17 cellular contexts compared by ENCODE assay signal in the genomic region with DNA sequence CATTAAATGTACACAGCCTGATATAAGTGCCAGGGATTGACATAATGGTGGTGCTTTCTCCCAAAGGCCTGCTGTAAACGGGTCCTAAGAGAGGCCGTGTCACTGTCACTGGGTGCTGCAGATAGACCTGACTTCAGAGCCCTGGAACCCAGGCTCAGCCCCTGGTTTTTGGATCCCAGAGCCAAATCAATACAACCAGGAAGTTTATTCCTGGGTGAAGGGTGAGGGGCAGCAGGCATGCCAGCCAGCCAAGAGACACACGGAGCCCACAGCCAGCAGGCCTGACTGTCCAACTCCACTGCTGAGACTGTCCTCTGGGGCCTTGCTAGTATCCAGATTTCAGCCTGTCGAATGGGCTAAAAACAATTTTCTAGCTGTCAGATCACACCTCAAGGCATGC. TPM values are rescaled to one million over a fixed set of nuclear protein-coding genes. Genes with fewer than 3 reads are reported as not detected.
DNase-seq lines count a peak whose midpoint lies in the region; ATAC-seq and TF ChIP-seq lines count a peak whose summit lies in the region.
"Had no signal": no experiment of that assay in that cellular context is flagged by ENCODE, and none has a peak within 500 bp of the region (broad histone marks: within the 10 kb centered on the region; RNA-seq: fewer than 3 reads in every experiment).

No MANE protein-coding gene starts in this region.

- POLR2A ChIA-PET in MCF 10A (lab: Yijun Ruan, JAX): interaction anchor here (1.7 to 17.8 kb wide), 6 partner anchors 8 to 122 kb away, joined by 9 to 1351 read pairs (median 85); a partner anchor contains a TSS

- no peak overlapping the region for H3K9ac ChIP-seq in mammary epithelial cell (ENCODE audit: insufficient read depth, low read length)

- DNase-seq in MCF 10A (ENCODE audit: unreplicated experiment) (no peak), mammary epithelial cell (no peak), dorsolateral prefrontal cortex (no peak), neural crest cell (ENCODE audit: low read depth, low spot score) (no peak), upper lobe of left lung (no peak), OCI-M2 (lab: John Stamatoyannopoulos, UW; ENCODE audit: unreplicated experiment) (no peak)
- no peak for DNase-seq in NK-92 treated with Interleukin-12 subunit alpha and Interleukin-12 subunit beta, amount 100 ng/mL, for 24 hours (lab: John Stamatoyannopoulos, UW)
- DNase-seq: activated gamma-delta T cell, cerebellar nuclear complex, DMS153, midbrain, NCI-H1092 treated with DMSO at 0.1 percent for 48 hours had no signal

- ATAC-seq in upper lobe of left lung (ENCODE audit: low FRiP score in 2 of 2) (no peak), GM19467 (IDR thresholded peaks at IDR 0.05; ENCODE audit: unreplicated experiment) (no peak)
- ATAC-seq: esophagus mucosa had no signal

- no peak overlapping the region for H2AFZ ChIP-seq in mammary epithelial cell (ENCODE audit: low read depth, low read length)

- H3K4me1 Mint-ChIP-seq in MCF 10A (ENCODE audit: insufficient read depth, unreplicated experiment) (peaks cover 61% of the 10 kb centered on the region), neural crest cell (peaks cover 68% of the 10 kb centered on the region)

- H3K9me3 ChIP-seq in mammary epithelial cell (replicated peaks; ENCODE audit: insufficient read depth, low read length) (no peaks in the 10 kb centered on the region), upper lobe of left lung (no peaks in the 10 kb centered on the region)

- H3K4me3 Mint-ChIP-seq in MCF 10A (ENCODE audit: unreplicated experiment) (peak overlapping the region; percentile 77), neural crest cell (peak overlapping the region; percentile 38)
- H3K4me3 Mint-ChIP-seq: T-helper 2 cell treated with Interferon-gamma antibody and Interleukin-4, amounts not matched to agents 5 μg/mL and 100 μg/mL, for 36 hours had no signal

- TF ChIP-seq CTCF in MCF 10A (IDR thresholded peaks at IDR 0.05; ENCODE audit: unreplicated experiment) (no peak), mammary epithelial cell (conservative IDR thresholded peaks at IDR 0.05 in 1 of 2, IDR thresholded peaks at IDR 0.05 in 1 of 2; ENCODE audit: extremely low read depth in 1 of 2, insufficient read depth in 1 of 2, low read depth in 1 of 2, low read length in 2 of 2) (no peak), dorsolateral prefrontal cortex (IDR thresholded peaks at IDR 0.05 in 54 of 56, conservative IDR thresholded peaks at IDR 0.05 in 2 of 56; ENCODE audit: low read depth in 1 of 56, partially characterized antibody in 56 of 56) (no peak), neural crest cell (conservative IDR thresholded peaks at IDR 0.05) (no peak), upper lobe of left lung (IDR thresholded peaks at IDR 0.05) (no peak)

- H3K9me3 Mint-ChIP-seq in MCF 10A (ENCODE audit: unreplicated experiment) (no peaks in the 10 kb centered on the region), neural crest cell (no peaks in the 10 kb centered on the region)
- H3K9me3 Mint-ChIP-seq: T-helper 2 cell treated with Interferon-gamma antibody and Interleukin-4, amounts not matched to agents 5 μg/mL and 100 μg/mL, for 36 hours had no signal

- H3K36me3 Mint-ChIP-seq in MCF 10A (ENCODE audit: insufficient read depth, unreplicated experiment): peaks cover 5% of the 10 kb centered on the region
- H3K36me3 Mint-ChIP-seq in neural crest cell (ENCODE audit: low read depth): no peaks in the 10 kb centered on the region

- no peak for TF ChIP-seq EP300 in upper lobe of left lung (IDR thresholded peaks at IDR 0.05)

- H3K36me3 ChIP-seq in mammary epithelial cell (ENCODE audit: insufficient read depth, low read length): no peaks in the 10 kb centered on the region
- no peaks in the 10 kb centered on the region for H3K36me3 ChIP-seq in upper lobe of left lung

- TF ChIP-seq POLR2A in upper lobe of left lung (IDR thresholded peaks at IDR 0.05): no peak

- H3K79me2 ChIP-seq in mammary epithelial cell (ENCODE audit: insufficient read depth, low read length): no peaks in the 10 kb centered on the region

- BruUV-seq in MCF 10A (replicated peaks; lab: Mats Ljungman, UMichigan): no TSS peak
- no TSS peak for BruUV-seq in mammary epithelial cell (replicated peaks; lab: Mats Ljungman, UMichigan)

- no peak overlapping the region for H3K4me2 ChIP-seq in mammary epithelial cell (ENCODE audit: insufficient read depth, low read depth, low read length)

- WGBS in mammary epithelial cell (ENCODE audit: low coverage, missing lambda C conversion rate): 97% methylated on average over 4 of the region's 4 CpGs
- 91 to 92% methylated on average over 4 of the region's 4 CpGs for WGBS in upper lobe of left lung, 2 donors

- H3K27me3 Mint-ChIP-seq in MCF 10A (ENCODE audit: insufficient read depth, unreplicated experiment) (no peaks in the 10 kb centered on the region), neural crest cell (ENCODE audit: low read depth) (no peaks in the 10 kb centered on the region)

- intact Hi-C loops in MCF 10A (cut with micrococcal nuclease): no loop called here
- intact Hi-C loops in mammary epithelial cell (cut with micrococcal nuclease): no loop called here
- intact Hi-C loops in dorsolateral prefrontal cortex (cut with DNase I): no loop called here

- H4K20me1 ChIP-seq in mammary epithelial cell (ENCODE audit: insufficient read depth, low read length): no peaks in the 10 kb centered on the region

- H3K4me1 ChIP-seq in mammary epithelial cell (ENCODE audit: insufficient read depth, low read length): peaks cover 42% of the 10 kb centered on the region
- H3K4me1 ChIP-seq in upper lobe of left lung: peaks cover 89 to 96% (median 96%) of the 10 kb centered on the region in 4 donors

- dilution Hi-C loops in mammary epithelial cell (cut with HindIII; ENCODE audit: low sequenced_read_pairs): no loop called here

- no peak overlapping the region for H3K27ac ChIP-seq in mammary epithelial cell (ENCODE audit: insufficient read depth, low read depth, low read length)
- peak overlapping the region in 58 of 59 donors; percentile 19 to 100 (median 100) for H3K27ac ChIP-seq in dorsolateral prefrontal cortex
- H3K27ac ChIP-seq in upper lobe of left lung: peak overlapping the region; percentile 99 to 100 (median 100)

- H3K27me3 ChIP-seq in mammary epithelial cell (ENCODE audit: insufficient read depth, low read length) (no peaks in the 10 kb centered on the region), dorsolateral prefrontal cortex (no peaks in the 10 kb centered on the region), upper lobe of left lung (no peaks in the 10 kb centered on the region)

- CTCF ChIA-PET in MCF 10A (lab: Yijun Ruan, JAX) (interaction anchor here (0.5 to 4.2 kb wide), 6 partner anchors 12 to 147 kb away, joined by 3 to 18 read pairs (median 4); no protein-coding TSS in a partner anchor), mammary epithelial cell (lab: Charles Lee; ENCODE audit: low non-redundant PET) (interaction anchor here (0.6 kb wide), 1 partner anchor 140 kb away, joined by 6 read pairs; no protein-coding TSS in a partner anchor)

- no peak overlapping the region for H3K4me3 ChIP-seq in mammary epithelial cell (replicated peaks in 1 of 3; ENCODE audit: insufficient read depth in 1 of 3, low read depth in 2 of 3, low read length in 3 of 3)
- H3K4me3 ChIP-seq in dorsolateral prefrontal cortex: no peak overlapping the region
- no peak overlapping the region for H3K4me3 ChIP-seq in upper lobe of left lung

- in situ Hi-C loops in mammary epithelial cell (cut with MboI; ENCODE audit: low sequenced_read_pairs in 2 of 2): no loop called here

- H3K27ac Mint-ChIP-seq in MCF 10A (ENCODE audit: low read depth, unreplicated experiment) (peak overlapping the region; percentile 89), neural crest cell (ENCODE audit: unreplicated experiment) (no peak overlapping the region)
- H3K27ac Mint-ChIP-seq: T-helper 2 cell treated with Interferon-gamma antibody and Interleukin-4, amounts not matched to agents 5 μg/mL and 100 μg/mL, for 36 hours had no signal

RNA-seq across cellular contexts. Expression of a gene that starts 12.8 kb away (rescaled TPM):
- 2.3 and 2.6 TPM in 2 replicates for total RNA-seq in MCF 10A (2022)
- under 1 TPM in 1 of 2 donors, not detected in 1; 0.73 TPM for total RNA-seq in mammary epithelial cell
- 0.32 TPM for polyA plus RNA-seq in mammary epithelial cell
- polyA minus RNA-seq in mammary epithelial cell: not detected
- 1 to 10 TPM in 101 of 120 experiments, under 1 TPM in 19; 0.41 to 7.1 (median 1.6) TPM for total RNA-seq in dorsolateral prefrontal cortex
- 2.7 and 2.9 TPM in 2 replicates for total RNA-seq in neural crest cell
- total RNA-seq in upper lobe of left lung: 1 to 10 TPM in 1 of 6 donors, under 1 TPM in 4, not detected in 1; 0.46 to 6.3 (median 0.74) TPM
- total RNA-seq: esophagus mucosa, RPMI7951 had no signal

RNA-seq across cellular contexts. Expression of a gene that starts 35.3 kb away (rescaled TPM):
- total RNA-seq in MCF 10A (2022) (304 and 387 TPM in 2 replicates), mammary epithelial cell (10 to 100 TPM; 60.7 to 97.9 TPM), dorsolateral prefrontal cortex (100 to 1,000 TPM in 9 of 120 experiments, 10 to 100 TPM in 111; 12.0 to 124 (median 62.9) TPM), neural crest cell (39.6 and 40.4 TPM in 2 replicates), upper lobe of left lung (100 to 1,000 TPM; 112 to 203 (median 143) TPM)
- polyA plus RNA-seq in mammary epithelial cell: 57.9 TPM
- polyA minus RNA-seq in mammary epithelial cell: 96.0 TPM

RNA-seq across cellular contexts. Expression of a gene that starts 52.3 kb away (rescaled TPM):
- total RNA-seq in MCF 10A (2022) (not detected in 2 replicates), mammary epithelial cell (not detected), dorsolateral prefrontal cortex (1 to 10 TPM in 10 of 120 experiments, not detected in 110; 1.3 to 3.1 (median 1.7) TPM), neural crest cell (not detected in 2 replicates), upper lobe of left lung (not detected)
- polyA plus RNA-seq in mammary epithelial cell: not detected
- polyA minus RNA-seq in mammary epithelial cell: not detected
- total RNA-seq: esophagus mucosa, RPMI7951, subcutaneous adipose tissue had no signal

RNA-seq across cellular contexts. Expression of a gene that starts 56.8 kb away (rescaled TPM):
- total RNA-seq in MCF 10A (2022) (not detected in 2 replicates), mammary epithelial cell (not detected), dorsolateral prefrontal cortex (1 to 10 TPM in 33 of 120 experiments, under 1 TPM in 7, not detected in 80; 0.79 to 6.0 (median 1.9) TPM), neural crest cell (not detected in 2 replicates), upper lobe of left lung (not detected)
- not detected for polyA plus RNA-seq in mammary epithelial cell
- not detected for polyA minus RNA-seq in mammary epithelial cell
- total RNA-seq: esophagus mucosa, RPMI7951, subcutaneous adipose tissue had no signal
